30 cellular contexts compared by ENCODE assay signal in genomic region chr10:9437131-9437530, GRCh38.
DNase-seq lines count a peak whose midpoint lies in the region; ATAC-seq, FAIRE-seq and TF ChIP-seq lines count a peak whose summit lies in the region.
"Had no signal": no experiment of that assay in that cellular context is flagged by ENCODE, and none has a peak within 500 bp of the region (broad histone marks: within the 10 kb centered on the region; RNA-seq: fewer than 3 reads in every experiment).

No MANE protein-coding gene starts in this region.

- H3K4me1 Mint-ChIP-seq in progenitor cell of endocrine pancreas (ENCODE audit: low read depth) = no peaks in the 10 kb centered on the region
- H3K4me1 Mint-ChIP-seq: activated CD4-positive, alpha-beta T cell treated with anti-CD3 and anti-CD28 coated beads, Interleukin-2, amount 10 ng/mL, durations not matched to agents 7 days and 5 days; central memory CD8-positive, alpha-beta T cell; nephron; T-helper 17 cell had no signal

- no peak for FAIRE-seq in bronchial epithelial cell (lab: Jason Lieb, UNC)

- H3K27ac Mint-ChIP-seq in progenitor cell of endocrine pancreas = no peak overlapping the region
- H3K27ac Mint-ChIP-seq: activated CD4-positive, alpha-beta T cell treated with anti-CD3 and anti-CD28 coated beads, Interleukin-2, amount 10 ng/mL, durations not matched to agents 7 days and 5 days; activated naive CD4-positive, alpha-beta T cell treated with anti-CD3 and anti-CD28 coated beads for 36 hours; activated T-cell treated with anti-CD3 and anti-CD28 coated beads, Interleukin-2, amount 50 U/mL, for 72 hours; nephron; T-helper 17 cell had no signal

- H3K4me3 ChIP-seq in bronchial epithelial cell (ENCODE audit: low read depth, low read length) = no peak overlapping the region
- H3K4me3 ChIP-seq in heart left ventricle = no peak overlapping the region
- H3K4me3 ChIP-seq: HAP-1, lung, spleen, transverse colon had no signal

- H3K9me3 ChIP-seq in heart left ventricle = peaks cover 0 to 6% (median 0%) of the 10 kb centered on the region in 12 donors
- H3K9me3 ChIP-seq: BE2C, HAP-1, SK-N-SH, transverse colon had no signal

- peaks cover 6% of the 10 kb centered on the region for H3K9me3 Mint-ChIP-seq in progenitor cell of endocrine pancreas (ENCODE audit: low read depth)
- H3K9me3 Mint-ChIP-seq: activated CD4-positive, alpha-beta T cell treated with anti-CD3 and anti-CD28 coated beads, Interleukin-2, amount 10 ng/mL, durations not matched to agents 7 days and 5 days; activated T-cell treated with anti-CD3 and anti-CD28 coated beads, Interleukin-2, amount 50 U/mL, for 72 hours; central memory CD8-positive, alpha-beta T cell had no signal

- 73 to 87% (median 84%) methylated on average over 2 of the region's 2 CpGs for WGBS in heart left ventricle, 4 donors

- no peak for TF ChIP-seq POLR2A in heart left ventricle (IDR thresholded peaks at IDR 0.05)

- H3K36me3 Mint-ChIP-seq in progenitor cell of endocrine pancreas (ENCODE audit: insufficient read depth) = no peaks in the 10 kb centered on the region

- intact Hi-C loops in heart left ventricle (cut with DNase I) = no loop called here

- DNase-seq in ELF-1 (ENCODE audit: low read depth, low spot score) (peak; percentile 6), RKO (ENCODE audit: low spot score) (peak; percentile 35), bronchial epithelial cell (ENCODE audit: low read depth) (peak; percentile 43), islet precursor cell (peak; percentile 85), KG1 (lab: John Stamatoyannopoulos, UW) (no peak), heart left ventricle (no peak), progenitor cell of endocrine pancreas (ENCODE audit: low spot score, unreplicated experiment) (no peak)
- DNase-seq in activated CD4-positive, alpha-beta T cell treated with anti-CD3 and anti-CD28 coated beads, Interleukin-2, amount 50 U/mL, for 48 hours = no peak
- DNase-seq: activated CD4-positive, alpha-beta T cell treated with anti-CD3 and anti-CD28 coated beads, Interleukin-2, amount 10 ng/mL, durations not matched to agents 7 days and 5 days; activated naive CD4-positive, alpha-beta T cell treated with anti-CD3 and anti-CD28 coated beads for 36 hours; activated T-cell treated with anti-CD3 and anti-CD28 coated beads, Interleukin-2, amount 50 U/mL, for 72 hours; amniotic stem cell; BE2C; dermis blood vessel endothelial cell; DMS53; GF-D8; KBM-7; NCI-H1436; NCI-H774; retina; RPMI8226; SK-N-SH; spleen; T-helper 17 cell; transverse colon; WERI-Rb-1 had no signal

- no peaks in the 10 kb centered on the region for H3K27me3 Mint-ChIP-seq in progenitor cell of endocrine pancreas
- H3K27me3 Mint-ChIP-seq: activated CD4-positive, alpha-beta T cell treated with anti-CD3 and anti-CD28 coated beads, Interleukin-2, amount 10 ng/mL, durations not matched to agents 7 days and 5 days; central memory CD8-positive, alpha-beta T cell; T-helper 17 cell had no signal

- H3K27ac ChIP-seq in heart left ventricle = no peak overlapping the region
- H3K27ac ChIP-seq: spleen, transverse colon, WERI-Rb-1 had no signal

- no peak overlapping the region for H3K4me3 Mint-ChIP-seq in progenitor cell of endocrine pancreas (ENCODE audit: low read depth)
- H3K4me3 Mint-ChIP-seq: activated CD4-positive, alpha-beta T cell treated with anti-CD3 and anti-CD28 coated beads, Interleukin-2, amount 10 ng/mL, durations not matched to agents 7 days and 5 days; activated naive CD4-positive, alpha-beta T cell treated with anti-CD3 and anti-CD28 coated beads for 36 hours; activated T-cell treated with anti-CD3 and anti-CD28 coated beads, Interleukin-2, amount 50 U/mL, for 72 hours; central memory CD8-positive, alpha-beta T cell; nephron; T-helper 17 cell had no signal

- H3K36me3 ChIP-seq in bronchial epithelial cell (ENCODE audit: control insufficient read depth, insufficient read depth, low read length) (no peaks in the 10 kb centered on the region), heart left ventricle (no peaks in the 10 kb centered on the region)
- H3K36me3 ChIP-seq: BE2C, HAP-1, spleen, transverse colon, WERI-Rb-1 had no signal

- TF ChIP-seq CTCF in bronchial epithelial cell (IDR thresholded peaks at IDR 0.05; ENCODE audit: insufficient read depth, low read length, severe bottlenecking) (no peak), heart left ventricle (IDR thresholded peaks at IDR 0.05) (no peak), progenitor cell of endocrine pancreas (IDR thresholded peaks at IDR 0.05; ENCODE audit: unreplicated experiment) (no peak)

- H3K27me3 ChIP-seq in bronchial epithelial cell (ENCODE audit: control insufficient read depth, insufficient read depth, low read length) (no peaks in the 10 kb centered on the region), heart left ventricle (no peaks in the 10 kb centered on the region)
- H3K27me3 ChIP-seq: BE2C, spleen, transverse colon had no signal

- ATAC-seq in heart left ventricle = no peak
- ATAC-seq: activated T-cell treated with anti-CD3 and anti-CD28 coated beads, Interleukin-2, amount 50 U/mL, for 72 hours; T-helper 17 cell had no signal

- H3K4me1 ChIP-seq in heart left ventricle = no peaks in the 10 kb centered on the region
- H3K4me1 ChIP-seq: BE2C, HAP-1, spleen, transverse colon had no signal

Comparison
In these comparisons a context has a peak if more than half of its experiments do, and no peak if none do; other contexts are left out.
1. DNase-seq: peak in ELF-1 (single experiment), RKO (single experiment), bronchial epithelial cell (single experiment) and islet precursor cell (single experiment); none in KG1 (single experiment), heart left ventricle (0 of 5), activated CD4-positive, alpha-beta T cell treated with anti-CD3 and anti-CD28 coated beads, Interleukin-2, amount 50 U/mL, for 48 hours (0 of 2) and progenitor cell of endocrine pancreas (single experiment).